Comparison of ENCODE assay signal across 8 cellular contexts in genomic region chr11:119095066-119095880, GRCh38. TPM values are rescaled to one million over a fixed set of nuclear protein-coding genes. Genes with fewer than 3 reads are reported as not detected.
A peak's percentile ranks its signal among the peaks of the same experiment; 100 is the strongest.
DNase-seq lines count a peak whose midpoint lies in the region; ATAC-seq and TF ChIP-seq lines count a peak whose summit lies in the region.

No MANE protein-coding gene starts in this region.

- H3K4me1 ChIP-seq in spleen: peaks cover 15 to 78% (median 44%) of the 10 kb centered on the region in 6 donors

- TF ChIP-seq CTCF in spleen (IDR thresholded peaks at IDR 0.05 in 8 of 11, conservative IDR thresholded peaks at IDR 0.05 in 3 of 11): peak in 7 of 11 experiments; percentile 2 to 74 (median 32)

- peaks cover 0 to 50% (median 19%) of the 10 kb centered on the region in 6 donors for H3K36me3 ChIP-seq in spleen

- ATAC-seq in GM19043 (IDR thresholded peaks at IDR 0.05; ENCODE audit: low read depth, unreplicated experiment) (peak; percentile 81), HG03354 (IDR thresholded peaks at IDR 0.05; ENCODE audit: poor library complexity, severe bottlenecking, unreplicated experiment) (peak; percentile 81)

- TF ChIP-seq POLR2A in spleen (IDR thresholded peaks at IDR 0.05): peak; percentile 97 to 98 (median 97)

- peak; percentile 98 for DNase-seq in AG20443 (ENCODE audit: low spot score)
- peak; percentile 98 for DNase-seq in NCI-H345 treated with DMSO at 0.1 percent for 48 hours (lab: John Stamatoyannopoulos, UW; ENCODE audit: unreplicated experiment)
- DNase-seq in activated CD4-positive, CD25-positive, alpha-beta regulatory T cell treated with anti-CD3 and anti-CD28 coated beads, Interleukin-2, amount 50 U/mL, for 16 hours (ENCODE audit: low read depth, low spot score): peak; percentile 100
- DNase-seq in cerebellar cortex (ENCODE audit: low spot score): peak; percentile 100
- DNase-seq in iris pigment epithelial cell (ENCODE audit: low read depth): peak; percentile 100
- peak; percentile 98 for DNase-seq in spleen

- peak overlapping the region; percentile 84 to 97 (median 94) for H3K27ac ChIP-seq in spleen

- H3K9me3 ChIP-seq in spleen: no peaks in the 10 kb centered on the region

- WGBS in spleen, 5 donors: 0 to 1% (median 0%) methylated on average over 52 to 79 of the region's 79 CpGs

- intact Hi-C loops in spleen (cut with DNase I; ENCODE audit: low total_unique reads): loop anchor here (10.0 kb wide), 1 partner anchor 100 kb away; no protein-coding TSS in a partner anchor

- peak overlapping the region; percentile 76 to 93 (median 83) for H3K4me3 ChIP-seq in spleen

- H3K27me3 ChIP-seq in spleen (replicated peaks in 1 of 7): no peaks in the 10 kb centered on the region

RNA-seq across cellular contexts. Expression of gene DPAGT1, which starts 6.4 kb away (rescaled TPM):
- total RNA-seq in spleen: 10 to 100 TPM; 27.7 to 58.9 (median 37.3) TPM
- 10 to 100 TPM; 20.7 to 28.9 (median 26.4) TPM for polyA plus RNA-seq in spleen

RNA-seq across cellular contexts. Expression of gene HMBS, which starts 10.6 kb away (rescaled TPM):
- 10 to 100 TPM in 6 of 7 donors, 1 to 10 TPM in 1; 7.4 to 42.6 (median 14.1) TPM for total RNA-seq in spleen
- 10 to 100 TPM; 22.8 to 42.0 (median 23.3) TPM for polyA plus RNA-seq in spleen

RNA-seq across cellular contexts. Expression of gene C2CD2L, which starts 11.9 kb away (rescaled TPM):
- 10 to 100 TPM; 15.2 to 19.6 (median 17.6) TPM for total RNA-seq in spleen
- polyA plus RNA-seq in spleen: 10 to 100 TPM in 1 of 3 donors, 1 to 10 TPM in 2; 5.8 to 13.3 (median 9.8) TPM

RNA-seq across cellular contexts. Expression of gene HINFP, which starts 26.1 kb away (rescaled TPM):
- total RNA-seq in spleen: 10 to 100 TPM; 30.4 to 40.7 (median 34.3) TPM
- polyA plus RNA-seq in spleen: 10 to 100 TPM; 12.8 to 19.6 (median 13.4) TPM

RNA-seq across cellular contexts. Expression of gene VPS11, which starts 27.7 kb away (rescaled TPM):
- total RNA-seq in spleen: 10 to 100 TPM; 30.1 to 48.7 (median 44.8) TPM
- 10 to 100 TPM; 41.8 to 66.7 (median 42.4) TPM for polyA plus RNA-seq in spleen

Comparison
In these comparisons a context has a peak if more than half of its experiments do, and no peak if none do; other contexts are left out.
1. Peak in every context shown above with its lines: DNase-seq, ATAC-seq, H3K4me3 ChIP-seq and H3K27ac ChIP-seq.